In genomic region chr17:59964455-59965328, GRCh38 we compare ENCODE assay signal across 1 cellular context.
TF ChIP-seq lines count a peak whose summit lies in the region.

RNFT1 (minus strand) TSS chr17:59964740; CDS start chr17:59964663, 77 bp downstream.

TF ChIP-seq in HepG2, 621 proteins besides CTCF, POLR2A, EP300 and RAD21 (continued from another document and continues in another):
- TF ChIP-seq RFXAP (CRISPR knock-in tag; IDR thresholded peaks at IDR 0.05; ENCODE audit: borderline replicate concordance) (peak; percentile 59; the same call in 1 of the 2 replicates), SOX5 (CRISPR knock-in tag; IDR thresholded peaks at IDR 0.05; ENCODE audit: borderline replicate concordance) (peak; percentile 46), ZNF563 (CRISPR knock-in tag; IDR thresholded peaks at IDR 0.05) (peak; percentile 36; the same call in 1 of the 2 replicates), PAWR (CRISPR knock-in tag; IDR thresholded peaks at IDR 0.05; ENCODE audit: borderline replicate concordance) (no peak), NRL (CRISPR knock-in tag; IDR thresholded peaks at IDR 0.05; ENCODE audit: borderline replicate concordance) (no peak; the same call in 1 of the 2 replicates), ELF3 (CRISPR knock-in tag; IDR thresholded peaks at IDR 0.05) (peak; percentile 57), ZNF326 (CRISPR knock-in tag; IDR thresholded peaks at IDR 0.05; ENCODE audit: borderline replicate concordance) (0 out of 2 replicates have a peak, but pooled peaks have one; percentile 7), ZNF17 (CRISPR knock-in tag; IDR thresholded peaks at IDR 0.05) (no peak), NFE2 (CRISPR knock-in tag; IDR thresholded peaks at IDR 0.05) (no peak), TOPORS (CRISPR knock-in tag; IDR thresholded peaks at IDR 0.05) (no peak), NCOR1 (IDR thresholded peaks at IDR 0.05; ENCODE audit: borderline replicate concordance, low read length) (no peak; the same call in 1 of the 2 replicates), ZNF777 (CRISPR knock-in tag; IDR thresholded peaks at IDR 0.05) (peak; percentile 98), HINFP (CRISPR knock-in tag; IDR thresholded peaks at IDR 0.05; ENCODE audit: low read depth) (no peak), ZBTB26 (CRISPR knock-in tag; IDR thresholded peaks at IDR 0.05; ENCODE audit: borderline replicate concordance) (no peak), ZNF280B (CRISPR knock-in tag; IDR thresholded peaks at IDR 0.05; ENCODE audit: borderline replicate concordance) (peak; percentile 38; the same call in 1 of the 2 replicates), ZNF558 (CRISPR knock-in tag; IDR thresholded peaks at IDR 0.05; ENCODE audit: borderline replicate concordance) (no peak; the same call in 1 of the 2 replicates), CHD4 (IDR thresholded peaks at IDR 0.05; ENCODE audit: borderline replicate concordance, low read length) (no peak), MBD4 (IDR thresholded peaks at IDR 0.05; ENCODE audit: borderline replicate concordance, low read length) (no peak), SP140L (CRISPR knock-in tag; IDR thresholded peaks at IDR 0.05; ENCODE audit: borderline replicate concordance) (no peak), PHF20 (CRISPR knock-in tag; IDR thresholded peaks at IDR 0.05) (peak; percentile 39), SKIL (CRISPR knock-in tag; IDR thresholded peaks at IDR 0.05; ENCODE audit: borderline replicate concordance) (peak; percentile 68; the same call in 1 of the 2 replicates), ZNF687 (CRISPR knock-in tag; IDR thresholded peaks at IDR 0.05) (peak; percentile 93), HNF1B (CRISPR knock-in tag; IDR thresholded peaks at IDR 0.05) (peak; percentile 78), THRA (CRISPR knock-in tag; IDR thresholded peaks at IDR 0.05; ENCODE audit: borderline replicate concordance) (peak; percentile 59; the same call in 1 of the 2 replicates), ZZZ3 (CRISPR knock-in tag; IDR thresholded peaks at IDR 0.05; ENCODE audit: borderline replicate concordance) (no peak), KAT8 (CRISPR knock-in tag; IDR thresholded peaks at IDR 0.05) (peak; percentile 78), NR2F2 (IDR thresholded peaks at IDR 0.05; ENCODE audit: borderline replicate concordance, low read depth) (no peak), ZNF263 (CRISPR knock-in tag; IDR thresholded peaks at IDR 0.05) (no peak; the same call in 1 of the 2 replicates), HDAC1 (CRISPR knock-in tag; IDR thresholded peaks at IDR 0.05) (peak; percentile 52; the same call in 1 of the 2 replicates)
- TF ChIP-seq, protein P1, sequence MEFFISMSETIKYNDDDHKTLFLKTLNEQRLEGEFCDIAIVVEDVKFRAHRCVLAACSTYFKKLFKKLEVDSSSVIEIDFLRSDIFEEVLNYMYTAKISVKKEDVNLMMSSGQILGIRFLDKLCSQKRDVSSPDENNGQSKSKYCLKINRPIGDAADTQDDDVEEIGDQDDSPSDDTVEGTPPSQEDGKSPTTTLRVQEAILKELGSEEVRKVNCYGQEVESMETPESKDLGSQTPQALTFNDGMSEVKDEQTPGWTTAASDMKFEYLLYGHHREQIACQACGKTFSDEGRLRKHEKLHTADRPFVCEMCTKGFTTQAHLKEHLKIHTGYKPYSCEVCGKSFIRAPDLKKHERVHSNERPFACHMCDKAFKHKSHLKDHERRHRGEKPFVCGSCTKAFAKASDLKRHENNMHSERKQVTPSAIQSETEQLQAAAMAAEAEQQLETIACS (CRISPR knock-in tag; IDR thresholded peaks at IDR 0.05), result peak; percentile 96
- TF ChIP-seq, protein P2, sequence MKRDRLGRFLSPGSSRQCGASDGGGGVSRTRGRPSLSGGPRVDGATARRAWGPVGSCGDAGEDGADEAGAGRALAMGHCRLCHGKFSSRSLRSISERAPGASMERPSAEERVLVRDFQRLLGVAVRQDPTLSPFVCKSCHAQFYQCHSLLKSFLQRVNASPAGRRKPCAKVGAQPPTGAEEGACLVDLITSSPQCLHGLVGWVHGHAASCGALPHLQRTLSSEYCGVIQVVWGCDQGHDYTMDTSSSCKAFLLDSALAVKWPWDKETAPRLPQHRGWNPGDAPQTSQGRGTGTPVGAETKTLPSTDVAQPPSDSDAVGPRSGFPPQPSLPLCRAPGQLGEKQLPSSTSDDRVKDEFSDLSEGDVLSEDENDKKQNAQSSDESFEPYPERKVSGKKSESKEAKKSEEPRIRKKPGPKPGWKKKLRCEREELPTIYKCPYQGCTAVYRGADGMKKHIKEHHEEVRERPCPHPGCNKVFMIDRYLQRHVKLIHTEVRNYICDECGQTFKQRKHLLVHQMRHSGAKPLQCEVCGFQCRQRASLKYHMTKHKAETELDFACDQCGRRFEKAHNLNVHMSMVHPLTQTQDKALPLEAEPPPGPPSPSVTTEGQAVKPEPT (CRISPR knock-in tag; IDR thresholded peaks at IDR 0.05; ENCODE audit: low read depth), result no peak
- TF ChIP-seq, protein P3, sequence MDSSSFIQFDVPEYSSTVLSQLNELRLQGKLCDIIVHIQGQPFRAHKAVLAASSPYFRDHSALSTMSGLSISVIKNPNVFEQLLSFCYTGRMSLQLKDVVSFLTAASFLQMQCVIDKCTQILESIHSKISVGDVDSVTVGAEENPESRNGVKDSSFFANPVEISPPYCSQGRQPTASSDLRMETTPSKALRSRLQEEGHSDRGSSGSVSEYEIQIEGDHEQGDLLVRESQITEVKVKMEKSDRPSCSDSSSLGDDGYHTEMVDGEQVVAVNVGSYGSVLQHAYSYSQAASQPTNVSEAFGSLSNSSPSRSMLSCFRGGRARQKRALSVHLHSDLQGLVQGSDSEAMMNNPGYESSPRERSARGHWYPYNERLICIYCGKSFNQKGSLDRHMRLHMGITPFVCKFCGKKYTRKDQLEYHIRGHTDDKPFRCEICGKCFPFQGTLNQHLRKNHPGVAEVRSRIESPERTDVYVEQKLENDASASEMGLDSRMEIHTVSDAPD (CRISPR knock-in tag; IDR thresholded peaks at IDR 0.05), result no peak
- TF ChIP-seq, protein P4, sequence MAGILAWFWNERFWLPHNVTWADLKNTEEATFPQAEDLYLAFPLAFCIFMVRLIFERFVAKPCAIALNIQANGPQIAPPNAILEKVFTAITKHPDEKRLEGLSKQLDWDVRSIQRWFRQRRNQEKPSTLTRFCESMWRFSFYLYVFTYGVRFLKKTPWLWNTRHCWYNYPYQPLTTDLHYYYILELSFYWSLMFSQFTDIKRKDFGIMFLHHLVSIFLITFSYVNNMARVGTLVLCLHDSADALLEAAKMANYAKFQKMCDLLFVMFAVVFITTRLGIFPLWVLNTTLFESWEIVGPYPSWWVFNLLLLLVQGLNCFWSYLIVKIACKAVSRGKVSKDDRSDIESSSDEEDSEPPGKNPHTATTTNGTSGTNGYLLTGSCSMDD (CRISPR knock-in tag; IDR thresholded peaks at IDR 0.05), result no peak
- TF ChIP-seq, protein P5, sequence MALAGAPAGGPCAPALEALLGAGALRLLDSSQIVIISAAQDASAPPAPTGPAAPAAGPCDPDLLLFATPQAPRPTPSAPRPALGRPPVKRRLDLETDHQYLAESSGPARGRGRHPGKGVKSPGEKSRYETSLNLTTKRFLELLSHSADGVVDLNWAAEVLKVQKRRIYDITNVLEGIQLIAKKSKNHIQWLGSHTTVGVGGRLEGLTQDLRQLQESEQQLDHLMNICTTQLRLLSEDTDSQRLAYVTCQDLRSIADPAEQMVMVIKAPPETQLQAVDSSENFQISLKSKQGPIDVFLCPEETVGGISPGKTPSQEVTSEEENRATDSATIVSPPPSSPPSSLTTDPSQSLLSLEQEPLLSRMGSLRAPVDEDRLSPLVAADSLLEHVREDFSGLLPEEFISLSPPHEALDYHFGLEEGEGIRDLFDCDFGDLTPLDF (CRISPR knock-in tag; IDR thresholded peaks at IDR 0.05), result no peak
